19 cellular contexts compared by ENCODE assay signal in genomic region chr4:161336016-161336415, GRCh38.
DNase-seq lines count a peak whose midpoint lies in the region; ATAC-seq and TF ChIP-seq lines count a peak whose summit lies in the region.
"Had no signal": no experiment of that assay in that cellular context is flagged by ENCODE, and none has a peak within 500 bp of the region (broad histone marks: within the 10 kb centered on the region; RNA-seq: fewer than 3 reads in every experiment).

No MANE protein-coding gene starts in this region.

- H3K4me3 Mint-ChIP-seq in brain = peak overlapping the region in 1 of 5 experiments; percentile 50
- H3K4me3 Mint-ChIP-seq in activated T-cell treated with anti-CD3 and anti-CD28 coated beads, Interleukin-2, amount 50 U/mL, for 72 hours = no peak overlapping the region
- H3K4me3 Mint-ChIP-seq in activated T-helper 2 cell treated with anti-CD3 and anti-CD28 coated beads, Interferon-gamma antibody, Interleukin-2, Interleukin-4, amounts not matched to agents 10 μg/mL and 5 μg/mL and 100 μg/mL, durations not matched to agents 14 hours and 24 hours and 36 hours (ENCODE audit: low read depth) = no peak overlapping the region
- H3K4me3 Mint-ChIP-seq: GM23338 had no signal

- peaks cover 3% of the 10 kb centered on the region for H3K27me3 Mint-ChIP-seq in brain
- H3K27me3 Mint-ChIP-seq in activated T-cell treated with anti-CD3 and anti-CD28 coated beads, Interleukin-2, amount 50 U/mL, for 72 hours (ENCODE audit: low read depth) = no peaks in the 10 kb centered on the region
- H3K27me3 Mint-ChIP-seq in activated T-helper 2 cell treated with anti-CD3 and anti-CD28 coated beads, Interferon-gamma antibody, Interleukin-2, Interleukin-4, amounts not matched to agents 10 μg/mL and 5 μg/mL and 100 μg/mL, durations not matched to agents 14 hours and 24 hours and 36 hours (ENCODE audit: low read depth) = no peaks in the 10 kb centered on the region

- DNase-seq in DMS153 treated with DMSO at 0.1 percent for 48 hours (lab: John Stamatoyannopoulos, UW; ENCODE audit: unreplicated experiment) = peak; percentile 5
- peak; percentile 20 for DNase-seq in NCI-H2107 (lab: John Stamatoyannopoulos, UW)
- DNase-seq in medulla oblongata (ENCODE audit: extremely low spot score) = peak; percentile 7
- no peak for DNase-seq in activated T-cell treated with anti-CD3 and anti-CD28 coated beads, Interleukin-2, amount 50 U/mL, for 72 hours
- DNase-seq in activated T-helper 2 cell treated with anti-CD3 and anti-CD28 coated beads, Interferon-gamma antibody, Interleukin-2, Interleukin-4, amounts not matched to agents 10 μg/mL and 5 μg/mL and 100 μg/mL, durations not matched to agents 14 hours and 24 hours and 36 hours (ENCODE audit: low spot score) = no peak
- DNase-seq: AML-193, Calu3, DMS79 treated with DMSO at 0.1 percent for 48 hours, GF-D8, Karpas-422, NCI-H1417 treated with DMSO at 0.1 percent for 48 hours, NCI-H2029 treated with DMSO at 0.1 percent for 48 hours, NCI-H446, NCI-H774, SHP77 treated with DMSO at 0.1 percent for 48 hours had no signal

- H3K4me1 Mint-ChIP-seq in brain = peaks cover 6% of the 10 kb centered on the region
- H3K4me1 Mint-ChIP-seq in activated T-cell treated with anti-CD3 and anti-CD28 coated beads, Interleukin-2, amount 50 U/mL, for 72 hours (ENCODE audit: low read depth) = no peaks in the 10 kb centered on the region
- no peaks in the 10 kb centered on the region for H3K4me1 Mint-ChIP-seq in activated T-helper 2 cell treated with anti-CD3 and anti-CD28 coated beads, Interferon-gamma antibody, Interleukin-2, Interleukin-4, amounts not matched to agents 10 μg/mL and 5 μg/mL and 100 μg/mL, durations not matched to agents 14 hours and 24 hours and 36 hours (ENCODE audit: low read depth)
- H3K4me1 Mint-ChIP-seq: GM23338 had no signal

- H3K36me3 Mint-ChIP-seq in brain = no peaks in the 10 kb centered on the region
- H3K36me3 Mint-ChIP-seq in activated T-cell treated with anti-CD3 and anti-CD28 coated beads, Interleukin-2, amount 50 U/mL, for 72 hours (ENCODE audit: insufficient read depth in 2 of 2) = no peaks in the 10 kb centered on the region
- no peaks in the 10 kb centered on the region for H3K36me3 Mint-ChIP-seq in activated T-helper 2 cell treated with anti-CD3 and anti-CD28 coated beads, Interferon-gamma antibody, Interleukin-2, Interleukin-4, amounts not matched to agents 10 μg/mL and 5 μg/mL and 100 μg/mL, durations not matched to agents 14 hours and 24 hours and 36 hours (ENCODE audit: low read depth)

- ATAC-seq in activated T-cell treated with anti-CD3 and anti-CD28 coated beads, Interleukin-2, amount 50 U/mL, for 72 hours (replicated peaks in 1 of 2) = no peak
- ATAC-seq in HG02588 (IDR thresholded peaks at IDR 0.05; ENCODE audit: unreplicated experiment) (no peak), GM18861 (IDR thresholded peaks at IDR 0.05; ENCODE audit: unreplicated experiment) (no peak)
- ATAC-seq: GM23338 had no signal

- peak overlapping the region in 3 of 5 experiments; percentile 35 to 84 (median 52) for H3K27ac Mint-ChIP-seq in brain
- H3K27ac Mint-ChIP-seq in activated T-cell treated with anti-CD3 and anti-CD28 coated beads, Interleukin-2, amount 50 U/mL, for 72 hours = no peak overlapping the region
- H3K27ac Mint-ChIP-seq in activated T-helper 2 cell treated with anti-CD3 and anti-CD28 coated beads, Interferon-gamma antibody, Interleukin-2, Interleukin-4, amounts not matched to agents 10 μg/mL and 5 μg/mL and 100 μg/mL, durations not matched to agents 14 hours and 24 hours and 36 hours = no peak overlapping the region
- H3K27ac Mint-ChIP-seq: GM23338 had no signal

- H3K9me3 Mint-ChIP-seq in brain = peaks cover 0 to 8% (median 0%) of the 10 kb centered on the region in 5 experiments
- peaks cover 0 to 2% of the 10 kb centered on the region in 2 donors for H3K9me3 Mint-ChIP-seq in activated T-cell treated with anti-CD3 and anti-CD28 coated beads, Interleukin-2, amount 50 U/mL, for 72 hours
- no peaks in the 10 kb centered on the region for H3K9me3 Mint-ChIP-seq in activated T-helper 2 cell treated with anti-CD3 and anti-CD28 coated beads, Interferon-gamma antibody, Interleukin-2, Interleukin-4, amounts not matched to agents 10 μg/mL and 5 μg/mL and 100 μg/mL, durations not matched to agents 14 hours and 24 hours and 36 hours
- H3K9me3 Mint-ChIP-seq: GM23338 had no signal

- no peak for TF ChIP-seq CTCF in brain (conservative IDR thresholded peaks at IDR 0.05)

- intact Hi-C loops in activated T-helper 2 cell treated with anti-CD3 and anti-CD28 coated beads, Interferon-gamma antibody, Interleukin-2, Interleukin-4, amounts not matched to agents 10 μg/mL and 5 μg/mL and 100 μg/mL, durations not matched to agents 14 hours and 24 hours and 36 hours (cut with micrococcal nuclease) = no loop called here

Comparison
In these comparisons a context has a peak if more than half of its experiments do, and no peak if none do; other contexts are left out.
1. DNase-seq: peak in DMS153 treated with DMSO at 0.1 percent for 48 hours (single experiment), NCI-H2107 (single experiment) and medulla oblongata (single experiment); none in activated T-cell treated with anti-CD3 and anti-CD28 coated beads, Interleukin-2, amount 50 U/mL, for 72 hours (0 of 2) and activated T-helper 2 cell treated with anti-CD3 and anti-CD28 coated beads, Interferon-gamma antibody, Interleukin-2, Interleukin-4, amounts not matched to agents 10 μg/mL and 5 μg/mL and 100 μg/mL, durations not matched to agents 14 hours and 24 hours and 36 hours (single experiment).
2. H3K27ac Mint-ChIP-seq: peak in brain (3 of 5); none in activated T-cell treated with anti-CD3 and anti-CD28 coated beads, Interleukin-2, amount 50 U/mL, for 72 hours (single experiment) and activated T-helper 2 cell treated with anti-CD3 and anti-CD28 coated beads, Interferon-gamma antibody, Interleukin-2, Interleukin-4, amounts not matched to agents 10 μg/mL and 5 μg/mL and 100 μg/mL, durations not matched to agents 14 hours and 24 hours and 36 hours (single experiment).